ENCODE assay signal across 8 cellular contexts in the genomic region with DNA sequence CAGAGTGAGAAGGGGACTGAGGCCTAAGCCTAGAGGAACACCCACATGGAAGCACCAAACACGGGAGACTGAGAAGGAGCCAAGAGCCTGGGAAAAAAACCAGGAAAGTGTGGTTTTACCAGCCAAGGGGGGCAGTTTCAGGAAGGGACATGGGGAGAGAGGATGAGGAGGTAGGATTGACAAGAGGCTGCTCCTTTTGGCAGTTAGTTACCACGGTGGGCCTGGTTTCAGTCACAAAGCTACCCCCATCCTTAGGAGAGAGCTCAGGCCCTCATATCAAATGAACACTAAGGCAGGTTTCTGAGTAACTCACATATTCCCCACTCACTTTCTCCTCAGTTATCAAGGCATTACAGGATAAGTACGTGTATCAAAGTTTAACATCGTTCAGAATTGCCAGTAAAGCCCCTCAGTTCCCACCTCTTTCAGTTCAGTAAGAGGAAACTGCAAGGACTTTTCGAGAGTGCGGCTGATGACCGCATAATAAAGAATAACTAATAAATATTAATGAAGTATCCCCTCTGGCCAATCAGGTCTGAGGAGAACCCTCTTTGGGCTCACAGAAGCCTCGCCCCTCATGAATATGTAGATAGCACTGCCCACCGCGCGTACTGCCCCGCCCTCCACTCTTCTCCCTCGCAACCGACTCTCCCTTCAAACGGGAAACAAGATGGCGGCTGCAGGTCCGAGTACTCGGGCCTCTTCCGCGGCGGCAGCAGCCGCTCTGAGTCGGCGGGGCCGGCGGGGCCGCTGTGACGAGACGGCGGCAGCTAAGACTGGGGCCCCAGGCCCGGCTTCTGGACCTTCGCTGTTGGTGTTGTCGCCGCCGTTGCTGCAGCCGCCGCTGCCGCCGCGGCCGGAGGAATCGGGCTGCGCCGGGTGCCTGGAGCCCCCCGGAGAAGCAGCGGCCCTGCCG. TPM values are rescaled to one million over a fixed set of nuclear protein-coding genes. Genes with fewer than 3 reads are reported as not detected.
DNase-seq lines count a peak whose midpoint lies in the region; ATAC-seq, FAIRE-seq and TF ChIP-seq lines count a peak whose summit lies in the region.

Gene RNF169 (plus strand): TSS at position 639 of the 916 bp plus-strand sequence. CDS start 32 bp downstream, at position 671.

- H3K36me3 ChIP-seq in H1 (ENCODE audit: control insufficient read depth in 2 of 4, insufficient read depth in 4 of 4, low read length in 3 of 4) (no peaks in the 10 kb centered on the region), mesenchymal stem cell (ENCODE audit: control insufficient read depth in 1 of 2, insufficient read depth in 2 of 2, low read depth in 1 of 2, low read length in 2 of 2) (no peaks in the 10 kb centered on the region)

- H3K4ac ChIP-seq in H1 (replicated peaks; ENCODE audit: insufficient read length, low read depth, low read length) (no peak within 1 kb of the TSS), mesenchymal stem cell (ENCODE audit: low read depth in 1 of 2, low read length in 2 of 2) (peak within 1 kb of the TSS; percentile 42 to 79)

- H3K27ac ChIP-seq in H1 (ENCODE audit: low read depth, low read length) (peak within 1 kb of the TSS; percentile 83), mesenchymal stem cell (ENCODE audit: low read length, poor library complexity, severe bottlenecking) (peak within 1 kb of the TSS; percentile 14)

- 4% methylated on average over 47 of the region's 47 CpGs; no CpG with 5 or more reads in 1 of the 2 experiments for WGBS in H1 (ENCODE audit: extremely low coverage in 1 of 2, insufficient coverage in 1 of 2, insufficient read length in 1 of 2, insufficient replicate concordance in 2 of 2, low coverage in 1 of 2, low lambda C conversion rate in 2 of 2, missing lambda C conversion rate in 1 of 2), 2 experiments
- 3% methylated on average over 36 of the region's 47 CpGs for WGBS in mesenchymal stem cell

- H4K8ac ChIP-seq in H1 (ENCODE audit: extremely low read depth, insufficient read depth, low read length) (peak within 1 kb of the TSS; percentile 95; the same call in 1 of the 2 replicates), mesenchymal stem cell (ENCODE audit: low read length) (peak within 1 kb of the TSS; percentile 85)

- H3K79me2 ChIP-seq in H1 (ENCODE audit: control insufficient read depth in 1 of 2, insufficient read depth in 2 of 2, low read length in 2 of 2), result peaks cover 0 to 33% of the 10 kb centered on the region in 2 experiments; a peak in 2 of 4 replicates

- H2BK15ac ChIP-seq in H1 (ENCODE audit: low read length), result no peak within 1 kb of the TSS; the same call in 1 of the 2 replicates
- peak within 1 kb of the TSS; percentile 98 for H2BK15ac ChIP-seq in mesenchymal stem cell (ENCODE audit: low read depth, poor library complexity, severe bottlenecking)

- no peak within 1 kb of the TSS for H4K91ac ChIP-seq in H1 (replicated peaks; ENCODE audit: insufficient read length, low read length)
- H4K91ac ChIP-seq in mesenchymal stem cell (ENCODE audit: low read length), result peak within 1 kb of the TSS; percentile 78

- POLR2A ChIA-PET in H1 (lab: Charles Lee; ENCODE audit: partially characterized antibody), result interaction anchor here (0.6 to 3.3 kb wide), 11 partner anchors 9 to 793 kb away, joined by 3 to 13 read pairs (median 3); partner anchors contain the start of genes CHRDL2 and LIPT2

- TF ChIP-seq CTCF in H1 (IDR thresholded peaks at IDR 0.05; ENCODE audit: control extremely low read depth in 1 of 3, insufficient read depth in 1 of 3, low read depth in 1 of 3, low read length in 3 of 3), result no peak

- H3K4me2 ChIP-seq in H1 (ENCODE audit: insufficient read depth in 1 of 2, low read depth in 2 of 2, low read length in 2 of 2) (peak within 1 kb of the TSS; percentile 82 to 95), mesenchymal stem cell (ENCODE audit: low read length, poor library complexity, severe bottlenecking) (peak within 1 kb of the TSS; percentile 52)

- no peaks in the 10 kb centered on the region for H4K20me1 ChIP-seq in H1 (replicated peaks in 1 of 2; ENCODE audit: control insufficient read depth in 1 of 2, insufficient read depth in 2 of 2, low read length in 2 of 2)

- H2BK5ac ChIP-seq in H1 (ENCODE audit: low read depth, low read length) (peak within 1 kb of the TSS; percentile 69; the same call in 1 of the 2 replicates), mesenchymal stem cell (ENCODE audit: low read depth, low read length, poor library complexity, severe bottlenecking) (peak within 1 kb of the TSS; percentile 35)

- ATAC-seq in GM21360 (IDR thresholded peaks at IDR 0.05; ENCODE audit: unreplicated experiment), result peak; percentile 97

- H3K18ac ChIP-seq in H1 (ENCODE audit: extremely low read depth, low read length) (no peak within 1 kb of the TSS; the same call in none of the 2 replicates), mesenchymal stem cell (ENCODE audit: low read depth in 1 of 2, low read length in 2 of 2) (peak within 1 kb of the TSS; percentile 74 to 99)

- H3K79me1 ChIP-seq in H1 (ENCODE audit: low read depth, low read length) (peaks cover 5% of the 10 kb centered on the region), mesenchymal stem cell (replicated peaks; ENCODE audit: low read length, poor library complexity, severe bottlenecking) (no peaks in the 10 kb centered on the region)

- no peak within 1 kb of the TSS for H3K23ac ChIP-seq in H1 (ENCODE audit: insufficient read length)
- peak within 1 kb of the TSS in 1 of 2 experiments; percentile 8 for H3K23ac ChIP-seq in mesenchymal stem cell (ENCODE audit: low read length in 2 of 2)

- H3K9me3 ChIP-seq in H1 (ENCODE audit: insufficient read depth in 2 of 2, low read depth in 1 of 2, low read length in 1 of 2) (no peaks in the 10 kb centered on the region; a peak in 1 of 4 replicates), mesenchymal stem cell (ENCODE audit: control insufficient read depth, low read length) (no peaks in the 10 kb centered on the region)

- no peak within 1 kb of the TSS for H2BK120ac ChIP-seq in H1 (replicated peaks; ENCODE audit: low read depth, low read length)
- peak within 1 kb of the TSS; percentile 95 for H2BK120ac ChIP-seq in mesenchymal stem cell (ENCODE audit: low read depth, low read length)

- peak within 1 kb of the TSS; percentile 33 for H2AK5ac ChIP-seq in H1 (ENCODE audit: low read depth, low read length)
- no peak within 1 kb of the TSS for H2AK5ac ChIP-seq in mesenchymal stem cell (ENCODE audit: low read length, severe bottlenecking)

- FAIRE-seq in H1 (lab: Jason Lieb, UNC), result no peak

- peak within 1 kb of the TSS; percentile 76 to 96 (median 82) for H3K9ac ChIP-seq in H1 (replicated peaks in 1 of 4; ENCODE audit: extremely low read depth in 1 of 4, low read depth in 3 of 4, low read length in 3 of 4)
- H3K9ac ChIP-seq in mesenchymal stem cell (ENCODE audit: low read length), result peak within 1 kb of the TSS; percentile 93

- H3K56ac ChIP-seq in H1 (replicated peaks; ENCODE audit: insufficient read length, low read depth, low read length), result no peak within 1 kb of the TSS

- H2BK12ac ChIP-seq in H1 (ENCODE audit: low read depth, low read length) (peak within 1 kb of the TSS; percentile 44), mesenchymal stem cell (ENCODE audit: low read length in 2 of 2) (no peak within 1 kb of the TSS)

- no peak for TF ChIP-seq RAD21 in H1 (IDR thresholded peaks at IDR 0.05 in 1 of 2, conservative IDR thresholded peaks at IDR 0.05 in 1 of 2; ENCODE audit: low read depth in 2 of 2, low read length in 2 of 2)

- DNase-seq in COLO668 (lab: John Stamatoyannopoulos, UW; ENCODE audit: unreplicated experiment) (peak; percentile 87), HT1080 (ENCODE audit: low read depth) (peak; percentile 93), NOMO-1 treated with DMSO at 0.1 percent for 48 hours (lab: John Stamatoyannopoulos, UW; ENCODE audit: unreplicated experiment) (peak; percentile 96), H1 (ENCODE audit: low read depth in 1 of 2, low spot score in 2 of 2) (peak; percentile 84 to 86), mesenchymal stem cell (peak; percentile 98)
- DNase-seq in activated CD8-positive, alpha-beta memory T cell treated with anti-CD3 and anti-CD28 coated beads for 4 hours (ENCODE audit: low read depth in 2 of 2), result peak; percentile 79 to 82
- peak; percentile 81 for DNase-seq in stimulated activated CD8-positive, alpha-beta memory T cell treated with anti-CD3 and anti-CD28 coated beads, Interleukin-12 subunit alpha, Interleukin-12 subunit beta, amount 100 ng/mL, for 4 hours (ENCODE audit: low read depth)

- no peak within 1 kb of the TSS for H4K5ac ChIP-seq in H1 (ENCODE audit: insufficient read length, low read depth, low read length)

- H2BK20ac ChIP-seq in H1 (ENCODE audit: low read length), result no peak within 1 kb of the TSS; the same call in 1 of the 2 replicates

- H3K4me3 ChIP-seq in H1 (ENCODE audit: extremely low read depth in 1 of 4, insufficient read depth in 2 of 4, low read depth in 3 of 4, low read length in 4 of 4) (peak within 1 kb of the TSS; percentile 50 to 77 (median 59)), mesenchymal stem cell (ENCODE audit: insufficient read depth in 1 of 2, low read depth in 1 of 2, low read length in 2 of 2) (peak within 1 kb of the TSS; percentile 73 to 99)

- CTCF ChIA-PET in H1 (lab: Charles Lee; ENCODE audit: partially characterized antibody), result interaction anchor here (0.6 to 3.5 kb wide), 4 partner anchors 9 to 784 kb away, joined by 3 to 14 read pairs (median 4); no protein-coding TSS in a partner anchor

- H3K4me1 ChIP-seq in H1 (replicated peaks in 1 of 4; ENCODE audit: control insufficient read depth in 3 of 4, insufficient read depth in 4 of 4, low read length in 3 of 4) (peaks cover 3 to 6% (median 4%) of the 10 kb centered on the region in 4 experiments; a peak in 5 of 7 replicates), mesenchymal stem cell (ENCODE audit: control insufficient read depth, insufficient read depth, low read depth, low read length) (peaks cover 6% of the 10 kb centered on the region)

- no peak for TF ChIP-seq EP300 in H1 (IDR thresholded peaks at IDR 0.05; ENCODE audit: borderline replicate concordance in 1 of 2, low read depth in 2 of 2, low read length in 2 of 2)

- peaks cover 9% of the 10 kb centered on the region; the same call in 1 of the 2 replicates for H3K23me2 ChIP-seq in H1 (ENCODE audit: low read depth, low read length)

- H3K14ac ChIP-seq in H1 (ENCODE audit: insufficient read length) (no peak within 1 kb of the TSS), mesenchymal stem cell (ENCODE audit: low read length in 2 of 2) (peak within 1 kb of the TSS in 1 of 2 experiments; percentile 22)

- TF ChIP-seq POLR2A in H1 (IDR thresholded peaks at IDR 0.05; ENCODE audit: control extremely low read depth in 1 of 2, low read depth in 2 of 2, low read length in 2 of 2), result peak; percentile 63 to 67

- H2AFZ ChIP-seq in H1 (ENCODE audit: low read length), result peak within 1 kb of the TSS; percentile 99
- H2AFZ ChIP-seq in mesenchymal stem cell (ENCODE audit: low read depth, low read length), result peak within 1 kb of the TSS; percentile 36

- H3K27me3 ChIP-seq in H1 (replicated peaks in 1 of 4; ENCODE audit: control insufficient read depth in 3 of 4, extremely low read depth in 1 of 4, insufficient read depth in 3 of 4, low read length in 3 of 4), result peaks cover 0 to 2% (median 0%) of the 10 kb centered on the region in 4 experiments; a peak in 1 of 7 replicates
- no peaks in the 10 kb centered on the region for H3K27me3 ChIP-seq in mesenchymal stem cell (ENCODE audit: control insufficient read depth in 1 of 2, insufficient read depth in 1 of 2, low read length in 2 of 2)

RNA-seq across cellular contexts. Expression of gene RNF169, which starts in this region (rescaled TPM):
- 13.0 TPM in 2 replicates for total RNA-seq in HT1080 (2014; rRNA removed; shearing (Covaris generic))
- polyA plus RNA-seq in HT1080 (2015; cell fraction: cytosol; rRNA removed), result 7.6 and 9.6 TPM in 2 replicates
- polyA plus RNA-seq in HT1080 (2015; cell fraction: nucleus; rRNA removed), result 24.3 and 25.3 TPM in 2 replicates
- total RNA-seq in H1 (2021; fragmentation: NEBNext Ultra II Directional; extraction: Animal tissue kit (Norgen Biotek cat#: 25700)), result 12.1 and 12.5 TPM in 2 replicates
- polyA plus RNA-seq in H1 (2011; rRNA removed), result 2.1 and 3.6 TPM in 2 replicates
- polyA plus RNA-seq in H1 (2011; cell fraction: cytosol; rRNA removed), result 3.6 TPM
- 3.5 TPM for polyA plus RNA-seq in H1 (2011; cell fraction: nucleus; rRNA removed)
- polyA plus RNA-seq in H1 (2012, experiment 1 of 2), result 3.4 to 5.0 TPM (median 3.6 TPM) in 4 replicates
- 0.37 TPM for polyA plus RNA-seq in H1 (2012, experiment 2 of 2)
- 4.7 TPM for polyA plus RNA-seq in H1 (2013, experiment 1 of 2)
- polyA plus RNA-seq in H1 (2013, experiment 2 of 2), result 4.4 TPM
- 19.6 and 25.2 TPM in 2 replicates for polyA minus RNA-seq in H1 (2011; rRNA and poly(A)+ RNA removed)
- 22.8 TPM for polyA minus RNA-seq in H1 (2011; cell fraction: cytosol; rRNA and poly(A)+ RNA removed)
- polyA minus RNA-seq in H1 (2011; cell fraction: nucleus; rRNA and poly(A)+ RNA removed), result 29.2 TPM
- polyA plus RNA-seq in mesenchymal stem cell (2013, experiment 1 of 2), result 5.2 TPM
- 5.0 TPM for polyA plus RNA-seq in mesenchymal stem cell (2013, experiment 2 of 2)

Comparison
In these comparisons a context has a peak if more than half of its experiments do, and no peak if none do; other contexts are left out.
1. Peak in every context shown above with its lines: DNase-seq, ATAC-seq, H3K4me3 ChIP-seq and H3K27ac ChIP-seq.